Comparison of ENCODE assay signal across 8 cellular contexts in the genomic region with DNA sequence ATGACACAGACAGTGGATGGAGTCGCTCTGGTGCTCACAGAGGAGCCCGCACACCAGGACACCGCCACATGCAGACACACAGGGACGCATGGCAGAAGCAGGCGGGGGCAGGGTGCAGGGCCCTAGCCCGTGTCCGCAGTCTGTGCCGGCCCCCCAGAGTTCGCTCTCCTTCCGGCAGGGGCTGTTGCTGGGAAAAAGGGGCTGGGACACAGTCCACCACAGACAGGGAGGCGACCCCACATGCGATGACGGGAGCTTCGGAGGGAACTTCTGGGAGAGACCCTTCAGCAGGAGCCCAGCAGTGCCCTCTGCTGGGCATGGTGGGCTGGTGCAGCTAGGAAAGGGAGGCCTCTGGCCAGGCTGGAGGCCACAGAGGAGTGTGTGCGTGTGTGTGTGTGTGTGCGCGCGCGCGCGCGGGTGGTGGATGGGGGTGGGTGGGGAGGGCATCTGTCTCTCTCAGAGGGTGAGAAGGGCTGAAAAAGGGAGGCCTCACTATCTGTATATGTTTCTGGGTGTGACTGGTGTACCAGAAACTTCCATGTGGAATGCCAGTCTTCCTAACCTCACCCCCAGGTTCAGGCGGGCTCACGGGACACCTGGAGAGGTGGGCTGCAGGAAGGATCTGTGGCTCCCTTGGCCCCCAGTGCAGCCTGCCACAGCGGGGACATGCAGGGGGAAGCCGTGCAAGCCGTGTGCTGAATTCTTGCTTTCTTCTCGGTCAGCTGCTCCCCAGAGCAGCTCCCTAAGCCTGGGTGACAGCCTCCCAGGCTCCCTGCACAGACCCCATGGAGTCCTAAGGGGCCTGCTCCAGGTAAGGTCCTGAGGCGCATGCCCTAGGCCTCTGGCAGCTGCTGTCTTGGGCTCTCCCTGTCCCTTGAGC.
A peak's percentile ranks its signal among the peaks of the same experiment; 100 is the strongest.
DNase-seq lines count a peak whose midpoint lies in the region; ATAC-seq and TF ChIP-seq lines count a peak whose summit lies in the region.

No MANE protein-coding gene starts in this region.

- TF ChIP-seq CTCF in epithelial cell of esophagus (IDR thresholded peaks at IDR 0.05; ENCODE audit: insufficient read depth, low read depth, low read length, missing control alignments) (peak; percentile 95), mucosa of descending colon (IDR thresholded peaks at IDR 0.05) (peak; percentile 80)

- ATAC-seq in HG03342 (IDR thresholded peaks at IDR 0.05; ENCODE audit: unreplicated experiment) = peak; percentile 71
- ATAC-seq in mucosa of descending colon = peak; percentile 71
- no peak for ATAC-seq in GM21528 (IDR thresholded peaks at IDR 0.05; ENCODE audit: low FRiP score, unreplicated experiment)

- H3K36me3 ChIP-seq in mucosa of descending colon (ENCODE audit: low read depth) = no peaks in the 10 kb centered on the region

- H3K4me3 ChIP-seq in epithelial cell of esophagus (ENCODE audit: low read length) = no peak overlapping the region
- no peak overlapping the region for H3K4me3 ChIP-seq in mucosa of descending colon

- H3K9me3 ChIP-seq in mucosa of descending colon = no peaks in the 10 kb centered on the region

- H3K4me1 ChIP-seq in mucosa of descending colon (ENCODE audit: low read depth) = peaks cover 20% of the 10 kb centered on the region

- DNase-seq in EH (ENCODE audit: low read depth) (peak; percentile 80), NOMO-1 treated with DMSO at 0.1 percent for 48 hours (lab: John Stamatoyannopoulos, UW; ENCODE audit: unreplicated experiment) (peak; percentile 56), epithelial cell of esophagus (ENCODE audit: low read depth) (peak; percentile 63), mucosa of descending colon (peak; percentile 74 to 85 (median 81))
- peak; percentile 82 for DNase-seq in activated CD8-positive, alpha-beta memory T cell treated with anti-CD3 and anti-CD28 coated beads, Interleukin-2, amount 50 U/mL, for 48 hours
- peak; percentile 47 to 51 for DNase-seq in stimulated activated CD8-positive, alpha-beta memory T cell treated with anti-CD3 and anti-CD28 coated beads, Interleukin-2, amount 100 ng/mL, for 48 hours (ENCODE audit: low read depth in 2 of 2)

- intact Hi-C loops in mucosa of descending colon (cut with DNase I, micrococcal nuclease) = loop anchor here (5.0 kb wide), 1 partner anchor 93 kb away; no protein-coding TSS in a partner anchor
